In the genomic region with DNA sequence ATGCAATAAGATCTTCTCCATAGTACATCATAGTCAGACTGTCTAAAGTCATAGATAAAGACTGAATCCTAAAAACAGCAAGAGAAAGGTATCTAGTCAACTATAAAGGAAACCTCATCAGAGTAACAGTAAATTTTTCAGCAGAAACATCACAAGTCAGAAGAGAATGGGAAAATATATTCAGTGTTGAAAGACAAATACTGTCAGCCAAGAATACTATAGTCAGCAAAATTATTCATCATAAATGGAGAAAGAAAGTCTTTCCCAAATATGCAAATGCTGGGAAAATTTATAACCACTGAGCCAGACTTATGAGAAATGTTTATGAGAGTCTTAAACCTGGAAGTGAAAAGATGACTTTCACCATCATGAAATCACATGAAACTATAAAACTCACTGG, we compare ENCODE assay signal across 26 cellular contexts.
DNase-seq lines count a peak whose midpoint lies in the region; ATAC-seq, FAIRE-seq and TF ChIP-seq lines count a peak whose summit lies in the region.
"Had no signal": no experiment of that assay in that cellular context is flagged by ENCODE, and none has a peak within 500 bp of the region (broad histone marks: within the 10 kb centered on the region; RNA-seq: fewer than 3 reads in every experiment).

No MANE protein-coding gene starts in this region.

- no peaks in the 10 kb centered on the region for H3K27me3 ChIP-seq in HepG2 (ENCODE audit: control insufficient read depth in 1 of 2, insufficient read depth in 2 of 2, low read length in 2 of 2)
- no peaks in the 10 kb centered on the region for H3K27me3 ChIP-seq in right lobe of liver
- H3K27me3 ChIP-seq in IMR-90 (ENCODE audit: control insufficient read depth, insufficient read depth, low read length): no peaks in the 10 kb centered on the region
- no peaks in the 10 kb centered on the region for H3K27me3 ChIP-seq in K562 (ENCODE audit: control insufficient read depth in 2 of 2, insufficient read depth in 2 of 2, low read length in 2 of 2)
- H3K27me3 ChIP-seq: BE2C, BLaER1 had no signal

- no peak for TF ChIP-seq EP300 in HepG2 (IDR thresholded peaks at IDR 0.05; ENCODE audit: low read depth in 2 of 2, low read length in 2 of 2)
- TF ChIP-seq EP300 in HepG2 (CRISPR knock-in tag; IDR thresholded peaks at IDR 0.05; ENCODE audit: borderline replicate concordance): no peak
- TF ChIP-seq EP300 in K562 (IDR thresholded peaks at IDR 0.05; ENCODE audit: low read length): no peak

- H2BK15ac ChIP-seq in IMR-90 (ENCODE audit: low read depth, low read length): no peak overlapping the region

- no peak overlapping the region for H3K56ac ChIP-seq in IMR-90 (ENCODE audit: extremely low read depth, insufficient read depth, low read length)

- no peak for TF ChIP-seq RAD21 in HepG2 (CRISPR knock-in tag; IDR thresholded peaks at IDR 0.05)
- no peak for TF ChIP-seq RAD21 in IMR-90 (IDR thresholded peaks at IDR 0.05; ENCODE audit: low read length)
- no peak for TF ChIP-seq RAD21 in K562 (CRISPR knock-in tag; conservative IDR thresholded peaks at IDR 0.05 in 1 of 2, IDR thresholded peaks at IDR 0.05 in 1 of 2)

- H2AK9ac ChIP-seq in IMR-90 (replicated peaks; ENCODE audit: low read depth, low read length, poor library complexity): no peak overlapping the region

- no peak for TF ChIP-seq CTCF in HepG2 (CRISPR knock-in tag; IDR thresholded peaks at IDR 0.05)
- TF ChIP-seq CTCF in right lobe of liver (IDR thresholded peaks at IDR 0.05): no peak
- no peak for TF ChIP-seq CTCF in IMR-90 (conservative IDR thresholded peaks at IDR 0.05; ENCODE audit: low read depth, low read length)
- TF ChIP-seq CTCF in K562 (IDR thresholded peaks at IDR 0.05 in 2 of 3, conservative IDR thresholded peaks at IDR 0.05 in 1 of 3; ENCODE audit: insufficient read depth in 2 of 3, low read depth in 1 of 3, low read length in 3 of 3): no peak

- CTCF ChIA-PET in HepG2 (lab: Yijun Ruan, JAX; ENCODE audit: low intra/inter-chr PET ratio, low total read pairs) (no interaction called here), IMR-90 (lab: Yijun Ruan, JAX) (no interaction called here), K562 (lab: Yijun Ruan, JAX; ENCODE audit: low intra/inter-chr PET ratio) (no interaction called here)

- H3K4ac ChIP-seq in IMR-90 (ENCODE audit: low read depth, low read length): no peak overlapping the region

- no peaks in the 10 kb centered on the region for H3K4me1 ChIP-seq in HepG2 (ENCODE audit: insufficient read depth, low read length)
- H3K4me1 ChIP-seq in right lobe of liver: no peaks in the 10 kb centered on the region
- H3K4me1 ChIP-seq in IMR-90 (ENCODE audit: control insufficient read depth, insufficient read depth, low read length): no peaks in the 10 kb centered on the region
- H3K4me1 ChIP-seq in K562 (replicated peaks in 1 of 2; ENCODE audit: control insufficient read depth in 2 of 2, insufficient read depth in 2 of 2, low read length in 2 of 2): no peaks in the 10 kb centered on the region
- H3K4me1 ChIP-seq: BE2C, BLaER1 had no signal

- BruUV-seq in HepG2 (replicated peaks; lab: Mats Ljungman, UMichigan) (no TSS peak), IMR-90 (replicated peaks; lab: Mats Ljungman, UMichigan) (no TSS peak), K562 (replicated peaks; lab: Mats Ljungman, UMichigan) (no TSS peak)

- no peaks in the 10 kb centered on the region for H3K9me1 ChIP-seq in IMR-90 (ENCODE audit: insufficient read depth, low read length)
- no peaks in the 10 kb centered on the region for H3K9me1 ChIP-seq in K562 (ENCODE audit: control insufficient read depth, insufficient read depth, low read length)

- H3K4me2 ChIP-seq in HepG2 (ENCODE audit: low read depth, low read length) (no peak overlapping the region), IMR-90 (ENCODE audit: low read depth, low read length) (no peak overlapping the region), K562 (ENCODE audit: insufficient read depth, low read length) (no peak overlapping the region)
- H3K4me2 ChIP-seq: BLaER1 had no signal

- H3K79me2 ChIP-seq in HepG2 (ENCODE audit: insufficient read depth, low read length): no peaks in the 10 kb centered on the region
- no peaks in the 10 kb centered on the region for H3K79me2 ChIP-seq in K562 (ENCODE audit: control insufficient read depth, insufficient read depth, low read length)

- H2AK5ac ChIP-seq in IMR-90 (ENCODE audit: low read depth, low read length): no peak overlapping the region

- no peak overlapping the region for H3K23ac ChIP-seq in IMR-90 (ENCODE audit: low read depth, low read length)

- H4K5ac ChIP-seq in IMR-90 (ENCODE audit: low read depth, low read length): no peak overlapping the region

- no peaks in the 10 kb centered on the region for H3K79me1 ChIP-seq in IMR-90 (ENCODE audit: low read depth in 1 of 2, low read length in 2 of 2)

- dilution Hi-C loops in IMR-90 (cut with HindIII; ENCODE audit: low sequenced_read_pairs, unreplicated experiment): no loop called here

- H4K20me1 ChIP-seq in HepG2 (ENCODE audit: insufficient read depth, low read length) (no peaks in the 10 kb centered on the region), IMR-90 (ENCODE audit: insufficient read depth, low read length) (no peaks in the 10 kb centered on the region), K562 (replicated peaks; ENCODE audit: control insufficient read depth, insufficient read depth, low read length) (no peaks in the 10 kb centered on the region)
- H4K20me1 ChIP-seq: BLaER1 had no signal

- H3K4me3 ChIP-seq in HepG2 (replicated peaks in 1 of 3; ENCODE audit: insufficient read depth in 1 of 3, low read depth in 2 of 3, low read length in 3 of 3) (no peak overlapping the region), right lobe of liver (no peak overlapping the region), IMR-90 (ENCODE audit: insufficient read depth, low read depth, low read length) (no peak overlapping the region), K562 (no peak overlapping the region)
- H3K4me3 ChIP-seq: BLaER1, GM12878 had no signal

- H3K27ac ChIP-seq in HepG2 (ENCODE audit: extremely low read length, insufficient read depth, low read length) (no peak overlapping the region), right lobe of liver (no peak overlapping the region), IMR-90 (ENCODE audit: insufficient read depth, low read length) (no peak overlapping the region), K562 (ENCODE audit: extremely low read depth, low read depth, low read length) (no peak overlapping the region)
- H3K27ac ChIP-seq: 22Rv1, BLaER1 had no signal

- no peak overlapping the region for H3K9ac ChIP-seq in HepG2 (ENCODE audit: insufficient read depth, low read depth, low read length)
- no peak overlapping the region for H3K9ac ChIP-seq in IMR-90 (ENCODE audit: low read depth, low read length)
- no peak overlapping the region for H3K9ac ChIP-seq in K562 (ENCODE audit: insufficient read depth in 1 of 2, low read depth in 2 of 2, low read length in 2 of 2)
- H3K9ac ChIP-seq: BLaER1 had no signal

- no peak for DNase-seq in HepG2 (ENCODE audit: low spot score)
- no peak for DNase-seq in right lobe of liver
- DNase-seq in IMR-90: no peak
- no peak for DNase-seq in K562 (ENCODE audit: extremely low read depth in 1 of 4, low spot score in 3 of 4)
- DNase-seq: ACHN; BE2C; C1 segment of cervical spinal cord; CD4-positive, alpha-beta memory T cell; CD4-positive, CD25-positive, alpha-beta regulatory T cell; CD8-positive, alpha-beta memory T cell; COR-L47; DMS 273 treated with DMSO at 0.1 percent for 48 hours; DMS153; DMS53; DMS79; DND-41; EL; GDM1 had no signal

- no peak overlapping the region for H3K14ac ChIP-seq in IMR-90 (replicated peaks; ENCODE audit: low read depth, low read length)

- no peak overlapping the region for H3K18ac ChIP-seq in IMR-90 (ENCODE audit: low read depth, low read length)

- H2BK120ac ChIP-seq in IMR-90 (ENCODE audit: low read depth, low read length): no peak overlapping the region

- intact Hi-C loops in HepG2 (cut with micrococcal nuclease; ENCODE audit: unreplicated experiment) (no loop called here), right lobe of liver (cut with DNase I) (no loop called here), IMR-90 (cut with micrococcal nuclease) (no loop called here), K562 (cut with micrococcal nuclease) (no loop called here)

- H2BK5ac ChIP-seq in IMR-90 (ENCODE audit: low read depth, low read length, poor library complexity, severe bottlenecking): no peak overlapping the region

- no peak for FAIRE-seq in HepG2 (lab: Jason Lieb, UNC)
- FAIRE-seq in K562 (lab: Jason Lieb, UNC): no peak
- FAIRE-seq: GM12878, GM12892, GM18507, GM19239 had no signal

- no peak overlapping the region for H4K91ac ChIP-seq in IMR-90 (ENCODE audit: insufficient read depth, low read depth, low read length)

- POLR2A ChIA-PET in HepG2 (lab: Yijun Ruan, JAX) (no interaction called here), IMR-90 (lab: Charles Lee; ENCODE audit: unreplicated experiment) (no interaction called here), K562 (lab: Yijun Ruan, JAX) (no interaction called here)

- no peak overlapping the region for H2BK20ac ChIP-seq in IMR-90 (ENCODE audit: low read depth, low read length)

- TF ChIP-seq POLR2A in HepG2 (IDR thresholded peaks at IDR 0.05; ENCODE audit: insufficient read depth in 1 of 2, low read depth in 2 of 2, low read length in 2 of 2) (no peak), right lobe of liver (IDR thresholded peaks at IDR 0.05) (no peak), IMR-90 (IDR thresholded peaks at IDR 0.05; ENCODE audit: low read depth, low read length) (no peak), K562 (conservative IDR thresholded peaks at IDR 0.05) (no peak)

- H3K9me3 ChIP-seq in HepG2 (ENCODE audit: low read length) (peaks cover 28% of the 10 kb centered on the region), right lobe of liver (no peaks in the 10 kb centered on the region), IMR-90 (ENCODE audit: control insufficient read depth, insufficient read depth, low read length) (no peaks in the 10 kb centered on the region; the same call in 1 of the 2 replicates), K562 (replicated peaks; ENCODE audit: control insufficient read depth, insufficient read depth, low read depth, low read length) (no peaks in the 10 kb centered on the region)
- H3K9me3 ChIP-seq: BE2C had no signal

- H2AFZ ChIP-seq in HepG2 (ENCODE audit: low read length): no peak overlapping the region
- H2AFZ ChIP-seq in IMR-90 (replicated peaks; ENCODE audit: low read length, poor library complexity): no peak overlapping the region
- no peak overlapping the region for H2AFZ ChIP-seq in K562 (ENCODE audit: low read depth, low read length)

- ATAC-seq in HepG2: no peak
- ATAC-seq in right lobe of liver: no peak
- ATAC-seq in IMR-90 (ENCODE audit: low read depth): no peak
- ATAC-seq in K562: no peak
- no peak for ATAC-seq in GM21390 (IDR thresholded peaks at IDR 0.05; ENCODE audit: unreplicated experiment)
- no peak for ATAC-seq in HG03439 (IDR thresholded peaks at IDR 0.05; ENCODE audit: unreplicated experiment)
- ATAC-seq: GM12878 had no signal

- H3K36me3 ChIP-seq in HepG2 (replicated peaks in 1 of 2; ENCODE audit: control insufficient read depth in 1 of 2, insufficient read depth in 2 of 2, low read length in 2 of 2): no peaks in the 10 kb centered on the region
- no peaks in the 10 kb centered on the region for H3K36me3 ChIP-seq in right lobe of liver
- no peaks in the 10 kb centered on the region for H3K36me3 ChIP-seq in IMR-90 (ENCODE audit: control insufficient read depth, insufficient read depth, low read length)
- no peaks in the 10 kb centered on the region for H3K36me3 ChIP-seq in K562 (ENCODE audit: control insufficient read depth, insufficient read depth, low read length)
- H3K36me3 ChIP-seq: BE2C, BLaER1 had no signal

- in situ Hi-C loops in HepG2 (cut with HindIII; ENCODE audit: extremely low pct_ligation_motif_present, low pct_unique_long_range_greater_than_20kb) (no loop called here), IMR-90 (cut with MboI; ENCODE audit: low sequenced_read_pairs) (no loop called here), K562 (cut with MboI) (loop anchor here (10.0 kb wide), 1 partner anchor 326 kb away; no protein-coding TSS in a partner anchor)

- H4K8ac ChIP-seq in IMR-90 (ENCODE audit: low read depth in 2 of 2, low read length in 2 of 2): no peak overlapping the region

Comparison
In these comparisons a context has a peak if more than half of its experiments do, and no peak if none do; other contexts are left out.
1. Of the 241 proteins assayed by ChIP-seq in both HepG2 and K562: peak only in HepG2: none; only in K562: MAFG; in both: MAFF and MAFK; in neither: 238.